Comparison of ENCODE assay signal across 18 cellular contexts in the genomic region with DNA sequence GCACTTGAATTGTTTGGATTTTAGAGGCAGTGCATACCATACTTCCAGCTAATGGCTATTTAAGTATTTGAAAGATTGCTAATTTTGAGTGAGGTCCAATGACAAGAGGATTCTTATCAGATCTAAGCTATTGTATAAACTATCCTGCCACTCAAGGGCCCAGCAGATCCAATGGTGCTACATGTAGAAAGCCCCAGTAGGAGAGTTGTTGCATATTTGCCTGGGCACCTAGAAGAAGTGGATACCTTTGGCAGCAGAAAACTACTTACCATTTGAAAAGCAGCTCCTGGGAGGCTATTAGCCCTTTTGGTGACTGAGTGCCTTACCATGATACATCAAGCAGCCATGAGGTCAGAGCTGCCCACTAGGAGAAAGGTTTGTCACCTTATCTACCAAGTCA.
A peak's percentile ranks its signal among the peaks of the same experiment; 100 is the strongest.
DNase-seq lines count a peak whose midpoint lies in the region; ATAC-seq and TF ChIP-seq lines count a peak whose summit lies in the region.
"Had no signal": no experiment of that assay in that cellular context is flagged by ENCODE, and none has a peak within 500 bp of the region (broad histone marks: within the 10 kb centered on the region; RNA-seq: fewer than 3 reads in every experiment).

No MANE protein-coding gene starts in this region.

- no peak for TF ChIP-seq CTCF in DND-41 (IDR thresholded peaks at IDR 0.05; ENCODE audit: borderline replicate concordance, extremely low read depth, low read length, poor library complexity, severe bottlenecking)
- no peak for TF ChIP-seq CTCF in lower lobe of right lung (IDR thresholded peaks at IDR 0.05)
- TF ChIP-seq CTCF in upper lobe of right lung (IDR thresholded peaks at IDR 0.05), result no peak

- no peaks in the 10 kb centered on the region for H3K4me1 Mint-ChIP-seq in effector memory CD8-positive, alpha-beta T cell (ENCODE audit: low read depth in 2 of 2)
- H3K4me1 Mint-ChIP-seq: CD4-positive, CD25-positive, alpha-beta regulatory T cell; CD8-positive, alpha-beta memory T cell; GM23338 had no signal

- H3K4me3 Mint-ChIP-seq in effector memory CD8-positive, alpha-beta T cell, result no peak overlapping the region
- H3K4me3 Mint-ChIP-seq: CD4-positive, CD25-positive, alpha-beta regulatory T cell; CD8-positive, alpha-beta memory T cell; GM23338 had no signal

- H3K14ac ChIP-seq in mesenchymal stem cell (ENCODE audit: low read length in 2 of 2), result no peak overlapping the region

- H3K79me2 ChIP-seq in DND-41 (ENCODE audit: insufficient read depth, low read length), result no peaks in the 10 kb centered on the region

- no peak overlapping the region for H3K4me3 ChIP-seq in DND-41 (ENCODE audit: low read depth in 1 of 2, low read length in 2 of 2)
- no peak overlapping the region for H3K4me3 ChIP-seq in lower lobe of right lung
- no peak overlapping the region for H3K4me3 ChIP-seq in upper lobe of right lung
- H3K4me3 ChIP-seq in mesenchymal stem cell (ENCODE audit: insufficient read depth in 1 of 2, low read depth in 1 of 2, low read length in 2 of 2), result no peak overlapping the region
- H3K4me3 ChIP-seq: GM23338 had no signal

- H3K27me3 ChIP-seq in DND-41 (ENCODE audit: insufficient read depth, low read length, poor library complexity) (no peaks in the 10 kb centered on the region), lower lobe of right lung (ENCODE audit: low read depth) (no peaks in the 10 kb centered on the region), upper lobe of right lung (no peaks in the 10 kb centered on the region), mesenchymal stem cell (ENCODE audit: control insufficient read depth in 1 of 2, insufficient read depth in 1 of 2, low read length in 2 of 2) (no peaks in the 10 kb centered on the region)
- H3K27me3 ChIP-seq: BE2C had no signal

- ATAC-seq in DND-41 (ENCODE audit: insufficient read depth, low read depth), result no peak
- ATAC-seq in lower lobe of right lung, result peak; percentile 90 to 96
- peak; percentile 90 for ATAC-seq in upper lobe of right lung
- ATAC-seq in effector memory CD8-positive, alpha-beta T cell (replicated peaks), result no peak
- ATAC-seq in HG03439 (IDR thresholded peaks at IDR 0.05; ENCODE audit: unreplicated experiment), result no peak
- ATAC-seq: GM23338 had no signal

- no peak overlapping the region for H4K8ac ChIP-seq in mesenchymal stem cell (ENCODE audit: low read length)

- H3K36me3 ChIP-seq in DND-41 (ENCODE audit: insufficient read depth, low read length) (no peaks in the 10 kb centered on the region), lower lobe of right lung (no peaks in the 10 kb centered on the region), upper lobe of right lung (no peaks in the 10 kb centered on the region), mesenchymal stem cell (ENCODE audit: control insufficient read depth in 1 of 2, insufficient read depth in 2 of 2, low read depth in 1 of 2, low read length in 2 of 2) (no peaks in the 10 kb centered on the region)
- H3K36me3 ChIP-seq: BE2C had no signal

- H3K9ac ChIP-seq in DND-41 (ENCODE audit: low read depth, low read length), result no peak overlapping the region
- no peak overlapping the region for H3K9ac ChIP-seq in mesenchymal stem cell (ENCODE audit: low read length)

- no peaks in the 10 kb centered on the region for H3K79me1 ChIP-seq in mesenchymal stem cell (replicated peaks; ENCODE audit: low read length, poor library complexity, severe bottlenecking)

- no peak overlapping the region for H3K4me2 ChIP-seq in DND-41 (ENCODE audit: insufficient read depth, low read length)
- no peak overlapping the region for H3K4me2 ChIP-seq in mesenchymal stem cell (ENCODE audit: low read length, poor library complexity, severe bottlenecking)
- H3K4me2 ChIP-seq: GM23338 had no signal

- no peak overlapping the region for H3K27ac Mint-ChIP-seq in effector memory CD8-positive, alpha-beta T cell
- H3K27ac Mint-ChIP-seq: CD4-positive, CD25-positive, alpha-beta regulatory T cell; CD8-positive, alpha-beta memory T cell; GM23338 had no signal

- peaks cover 0 to 6% of the 10 kb centered on the region in 2 donors for H3K9me3 Mint-ChIP-seq in effector memory CD8-positive, alpha-beta T cell
- H3K9me3 Mint-ChIP-seq: GM23338 had no signal

- H3K4me1 ChIP-seq in DND-41 (ENCODE audit: insufficient read depth, low read length) (peaks cover 11% of the 10 kb centered on the region), lower lobe of right lung (peaks cover 6% of the 10 kb centered on the region), upper lobe of right lung (peaks cover 10% of the 10 kb centered on the region), mesenchymal stem cell (ENCODE audit: control insufficient read depth, insufficient read depth, low read depth, low read length) (no peaks in the 10 kb centered on the region)

- no peak overlapping the region for H2BK5ac ChIP-seq in mesenchymal stem cell (ENCODE audit: low read depth, low read length, poor library complexity, severe bottlenecking)

- DNase-seq in DND-41, result no peak
- peak; percentile 4 for DNase-seq in RKO (ENCODE audit: low spot score)
- no peak for DNase-seq in lower lobe of right lung
- DNase-seq in upper lobe of right lung, result no peak
- no peak for DNase-seq in mesenchymal stem cell
- DNase-seq in effector memory CD8-positive, alpha-beta T cell, result no peak
- DNase-seq: ACHN; BE2C; C1 segment of cervical spinal cord; CD4-positive, CD25-positive, alpha-beta regulatory T cell; CD8-positive, alpha-beta memory T cell; COR-L47; DMS 273 treated with DMSO at 0.1 percent for 48 hours; DMS53; GF-D8; HCEC 1CT had no signal

- H3K23ac ChIP-seq in mesenchymal stem cell (ENCODE audit: low read length in 2 of 2), result no peak overlapping the region

- H2BK15ac ChIP-seq in mesenchymal stem cell (ENCODE audit: low read depth, poor library complexity, severe bottlenecking), result no peak overlapping the region

- no peak overlapping the region for H4K91ac ChIP-seq in mesenchymal stem cell (ENCODE audit: low read length)

- H4K20me1 ChIP-seq in DND-41 (ENCODE audit: insufficient read depth, low read length), result no peaks in the 10 kb centered on the region

- no peaks in the 10 kb centered on the region for H3K27me3 Mint-ChIP-seq in effector memory CD8-positive, alpha-beta T cell
- H3K27me3 Mint-ChIP-seq: CD4-positive, CD25-positive, alpha-beta regulatory T cell; CD8-positive, alpha-beta memory T cell had no signal

- intact Hi-C loops in lower lobe of right lung (cut with DNase I) (no loop called here), upper lobe of right lung (cut with DNase I) (no loop called here)

- no peak overlapping the region for H3K18ac ChIP-seq in mesenchymal stem cell (ENCODE audit: low read depth in 1 of 2, low read length in 2 of 2)

- H3K4ac ChIP-seq in mesenchymal stem cell (ENCODE audit: low read depth in 1 of 2, low read length in 2 of 2), result no peak overlapping the region

- H2AFZ ChIP-seq in DND-41 (ENCODE audit: low read depth, low read length) (0 out of 2 replicates have a peak overlapping the region, but pooled peaks have one; percentile 29), mesenchymal stem cell (ENCODE audit: low read depth, low read length) (no peak overlapping the region)
- H2AFZ ChIP-seq: GM23338 had no signal

- H3K27ac ChIP-seq in DND-41 (ENCODE audit: low read length) (peak overlapping the region; percentile 50; the same call in 1 of the 2 replicates), lower lobe of right lung (no peak overlapping the region), upper lobe of right lung (no peak overlapping the region), mesenchymal stem cell (ENCODE audit: low read length, poor library complexity, severe bottlenecking) (no peak overlapping the region)

- no peak overlapping the region for H2BK12ac ChIP-seq in mesenchymal stem cell (ENCODE audit: low read length in 2 of 2)

- no peak overlapping the region for H2AK5ac ChIP-seq in mesenchymal stem cell (ENCODE audit: low read length, severe bottlenecking)

- no peak overlapping the region for H2BK120ac ChIP-seq in mesenchymal stem cell (ENCODE audit: low read depth, low read length)

- no peaks in the 10 kb centered on the region for H3K36me3 Mint-ChIP-seq in effector memory CD8-positive, alpha-beta T cell (ENCODE audit: insufficient read depth)
- H3K36me3 Mint-ChIP-seq: CD4-positive, CD25-positive, alpha-beta regulatory T cell; CD8-positive, alpha-beta memory T cell had no signal

- H3K9me3 ChIP-seq in DND-41 (ENCODE audit: insufficient read depth, low read length, severe bottlenecking), result peaks cover 8% of the 10 kb centered on the region
- no peaks in the 10 kb centered on the region for H3K9me3 ChIP-seq in lower lobe of right lung
- H3K9me3 ChIP-seq in upper lobe of right lung, result no peaks in the 10 kb centered on the region
- H3K9me3 ChIP-seq in mesenchymal stem cell (ENCODE audit: control insufficient read depth, low read length), result no peaks in the 10 kb centered on the region
- H3K9me3 ChIP-seq: BE2C had no signal

Comparison
In these comparisons a context has a peak if more than half of its experiments do, and no peak if none do; other contexts are left out.
1. ATAC-seq: peak in lower lobe of right lung (2 of 2) and upper lobe of right lung (single experiment); none in DND-41 (single experiment), effector memory CD8-positive, alpha-beta T cell (single experiment) and HG03439 (single experiment).